Comparison of ENCODE assay signal across 37 cellular contexts in genomic region chr18:7232218-7232617, GRCh38. TPM values are rescaled to one million over a fixed set of nuclear protein-coding genes. Genes with fewer than 3 reads are reported as not detected.
"Had no signal": no experiment of that assay in that cellular context is flagged by ENCODE, and none has a peak within 500 bp of the region (broad histone marks: within the 10 kb centered on the region; RNA-seq: fewer than 3 reads in every experiment).

No MANE protein-coding gene starts in this region.

- ATAC-seq: activated CD8-positive, alpha-beta memory T cell treated with anti-CD3 and anti-CD28 coated beads, Interleukin-2, amount 10 ng/mL, durations not matched to agents 7 days and 5 days; activated naive CD8-positive, alpha-beta T cell treated with anti-CD3 and anti-CD28 coated beads, Interleukin-2, amount 50 U/mL, for 24 hours had no signal

- H3K27me3 ChIP-seq: MG63 had no signal

- DNase-seq: activated B cell treated with CpG ODN at 0.5 μM for 24 hours; activated CD4-positive, alpha-beta memory T cell treated with anti-CD3 and anti-CD28 coated beads, Interleukin-2, amount 10 ng/mL, durations not matched to agents 7 days and 5 days; activated CD4-positive, alpha-beta T cell treated with anti-CD3 and anti-CD28 coated beads for 1 hour; activated CD4-positive, alpha-beta T cell treated with anti-CD3 and anti-CD28 coated beads for 48 hours; activated CD8-positive, alpha-beta memory T cell treated with anti-CD3 and anti-CD28 coated beads for 24 hours; activated CD8-positive, alpha-beta memory T cell treated with anti-CD3 and anti-CD28 coated beads, Interleukin-2, amount 10 ng/mL, durations not matched to agents 7 days and 5 days; activated CD8-positive, alpha-beta memory T cell treated with anti-CD3 and anti-CD28 coated beads, Interleukin-2, amount 50 U/mL, for 48 hours; activated effector memory CD4-positive, alpha-beta T cell treated with Interleukin-2 at 50 U/mL for 16 hours; activated naive CD4-positive, alpha-beta T cell treated with anti-CD3 and anti-CD28 coated beads, Interleukin-2, amount 10 ng/mL, durations not matched to agents 7 days and 5 days; activated naive CD8-positive, alpha-beta T cell treated with anti-CD3 and anti-CD28 coated beads, Interleukin-2, amount 50 U/mL, for 24 hours; activated T-cell treated with anti-CD3 and anti-CD28 coated beads, Interleukin-2, amount 50 U/mL, for 48 hours; anterior cingulate cortex; caudate nucleus; cerebellar nuclear complex; Karpas-422; KBM-7; MG63; MV-4-11; NCI-H1092; NCI-H1417; NCI-H146; NCI-H187; NCI-H2081 treated with DMSO at 0.1 percent for 48 hours; NCI-H2227 treated with DMSO at 0.1 percent for 48 hours; NCI-H446; NCI-H510A treated with DMSO at 0.1 percent for 48 hours; NCI-H526 treated with DMSO at 0.1 percent for 48 hours; OCI-M1; Right ventricle myocardium superior; SW 1271; T-helper 1 cell; T-helper 2 cell; T-helper 9 cell had no signal

- H3K27me3 Mint-ChIP-seq: activated B cell treated with CpG ODN at 0.5 μM for 24 hours; activated CD4-positive, alpha-beta memory T cell treated with anti-CD3 and anti-CD28 coated beads, Interleukin-2, amount 10 ng/mL, durations not matched to agents 7 days and 5 days; activated CD8-positive, alpha-beta memory T cell treated with anti-CD3 and anti-CD28 coated beads, Interleukin-2, amount 10 ng/mL, durations not matched to agents 7 days and 5 days; activated naive CD4-positive, alpha-beta T cell treated with anti-CD3 and anti-CD28 coated beads, Interleukin-2, amount 10 ng/mL, durations not matched to agents 7 days and 5 days; activated naive CD8-positive, alpha-beta T cell; activated naive CD8-positive, alpha-beta T cell treated with anti-CD3 and anti-CD28 coated beads, Interleukin-2, amount 50 U/mL, for 24 hours; brain had no signal

- H3K27ac Mint-ChIP-seq: activated B cell treated with CpG ODN at 0.5 μM for 24 hours; activated CD4-positive, alpha-beta memory T cell treated with anti-CD3 and anti-CD28 coated beads, Interleukin-2, amount 10 ng/mL, durations not matched to agents 7 days and 5 days; activated CD8-positive, alpha-beta memory T cell treated with anti-CD3 and anti-CD28 coated beads, Interleukin-2, amount 10 ng/mL, durations not matched to agents 7 days and 5 days; activated naive CD4-positive, alpha-beta T cell treated with anti-CD3 and anti-CD28 coated beads, Interleukin-2, amount 10 ng/mL, durations not matched to agents 7 days and 5 days; activated naive CD8-positive, alpha-beta T cell; activated naive CD8-positive, alpha-beta T cell treated with anti-CD3 and anti-CD28 coated beads, Interleukin-2, amount 50 U/mL, for 24 hours had no signal

- H3K36me3 ChIP-seq: MG63 had no signal

- H3K27ac ChIP-seq: VCaP had no signal

- H3K9me3 ChIP-seq: MG63 had no signal

- H3K4me3 Mint-ChIP-seq: activated B cell treated with CpG ODN at 0.5 μM for 24 hours; activated CD4-positive, alpha-beta memory T cell treated with anti-CD3 and anti-CD28 coated beads, Interleukin-2, amount 10 ng/mL, durations not matched to agents 7 days and 5 days; activated CD8-positive, alpha-beta memory T cell treated with anti-CD3 and anti-CD28 coated beads, Interleukin-2, amount 10 ng/mL, durations not matched to agents 7 days and 5 days; activated naive CD4-positive, alpha-beta T cell treated with anti-CD3 and anti-CD28 coated beads, Interleukin-2, amount 10 ng/mL, durations not matched to agents 7 days and 5 days; activated naive CD8-positive, alpha-beta T cell; activated naive CD8-positive, alpha-beta T cell treated with anti-CD3 and anti-CD28 coated beads, Interleukin-2, amount 50 U/mL, for 24 hours had no signal

- H3K4me3 ChIP-seq: MG63 had no signal

- H3K4me1 Mint-ChIP-seq: activated B cell treated with CpG ODN at 0.5 μM for 24 hours; activated CD4-positive, alpha-beta memory T cell treated with anti-CD3 and anti-CD28 coated beads, Interleukin-2, amount 10 ng/mL, durations not matched to agents 7 days and 5 days; activated CD8-positive, alpha-beta memory T cell treated with anti-CD3 and anti-CD28 coated beads, Interleukin-2, amount 10 ng/mL, durations not matched to agents 7 days and 5 days; activated naive CD4-positive, alpha-beta T cell treated with anti-CD3 and anti-CD28 coated beads, Interleukin-2, amount 10 ng/mL, durations not matched to agents 7 days and 5 days; activated naive CD8-positive, alpha-beta T cell treated with anti-CD3 and anti-CD28 coated beads, Interleukin-2, amount 50 U/mL, for 24 hours had no signal

- H3K36me3 Mint-ChIP-seq: activated CD8-positive, alpha-beta memory T cell treated with anti-CD3 and anti-CD28 coated beads, Interleukin-2, amount 10 ng/mL, durations not matched to agents 7 days and 5 days; activated naive CD4-positive, alpha-beta T cell treated with anti-CD3 and anti-CD28 coated beads, Interleukin-2, amount 10 ng/mL, durations not matched to agents 7 days and 5 days; activated naive CD8-positive, alpha-beta T cell; brain had no signal

- H3K9me3 Mint-ChIP-seq: activated B cell treated with CpG ODN at 0.5 μM for 24 hours; activated naive CD4-positive, alpha-beta T cell treated with anti-CD3 and anti-CD28 coated beads, Interleukin-2, amount 10 ng/mL, durations not matched to agents 7 days and 5 days; activated naive CD8-positive, alpha-beta T cell treated with anti-CD3 and anti-CD28 coated beads, Interleukin-2, amount 50 U/mL, for 24 hours had no signal

RNA-seq across cellular contexts. Expression of gene LRRC30, which starts 1.3 kb away (rescaled TPM):
- total RNA-seq: activated B cell treated with CpG ODN at 0.5 μM for 24 hours; activated CD4-positive, alpha-beta memory T cell treated with anti-CD3 and anti-CD28 coated beads, Interleukin-2, amount 10 ng/mL, durations not matched to agents 7 days and 5 days; activated CD8-positive, alpha-beta memory T cell treated with anti-CD3 and anti-CD28 coated beads, Interleukin-2, amount 10 ng/mL, durations not matched to agents 7 days and 5 days; bronchial epithelial cell; Right ventricle myocardium superior had no signal
